Comparison of ENCODE assay signal across 1 cellular context in the genomic region with DNA sequence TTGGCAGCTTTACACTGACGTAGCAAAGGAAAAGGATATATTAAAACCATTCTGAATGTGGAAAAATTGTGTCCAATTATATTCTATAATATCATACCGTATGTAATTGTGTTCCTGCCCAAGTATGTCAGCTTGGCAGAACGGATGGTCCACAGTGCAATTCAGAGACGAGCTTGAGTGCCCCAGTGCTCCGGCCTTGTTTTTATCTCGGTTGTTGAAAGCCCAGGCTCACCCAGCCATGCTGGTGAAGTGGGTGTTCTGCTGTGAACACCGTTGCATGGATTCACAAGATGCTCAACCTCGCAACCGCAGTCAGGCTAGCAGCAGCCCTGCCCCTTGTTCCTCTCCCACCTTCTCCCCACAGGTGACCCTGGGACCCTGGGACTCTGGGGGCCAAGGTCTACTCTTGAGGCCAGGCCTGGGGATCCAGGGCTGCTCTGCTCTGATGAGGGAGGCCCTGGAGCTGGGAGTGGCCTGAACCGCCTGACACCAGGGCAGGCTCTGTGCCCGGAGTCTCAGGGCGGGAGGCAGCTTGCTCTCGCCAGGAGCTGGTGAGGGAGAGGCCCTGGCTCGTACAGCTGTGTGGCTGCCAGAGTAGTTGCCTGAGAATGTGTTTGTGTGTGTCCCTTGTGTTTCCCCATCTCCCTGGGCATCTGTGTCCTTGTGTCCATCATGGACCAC.
TF ChIP-seq lines count a peak whose summit lies in the region.

No MANE protein-coding gene starts in this region.

TF ChIP-seq in HepG2, 621 proteins besides CTCF, POLR2A, EP300 and RAD21 (continued from another document and continues in another):
- TF ChIP-seq ZBTB4 (CRISPR knock-in tag; IDR thresholded peaks at IDR 0.05; ENCODE audit: borderline replicate concordance): peak; percentile 99; the same call in 1 of the 2 replicates
- peak; percentile 82 for TF ChIP-seq PAXIP1 (CRISPR knock-in tag; conservative IDR thresholded peaks at IDR 0.05)
- TF ChIP-seq RBFOX2 (IDR thresholded peaks at IDR 0.05; ENCODE audit: low read depth, low read length): 0 out of 2 replicates have a peak, but pooled peaks have one; percentile 36
- TF ChIP-seq KLF6 (CRISPR knock-in tag; IDR thresholded peaks at IDR 0.05): no peak
- peak; percentile 70 for TF ChIP-seq TBX2 (CRISPR knock-in tag; IDR thresholded peaks at IDR 0.05; ENCODE audit: borderline replicate concordance)
- no peak for TF ChIP-seq MEF2D (CRISPR knock-in tag; IDR thresholded peaks at IDR 0.05)
- peak; percentile 54 for TF ChIP-seq ZNF574 (CRISPR knock-in tag; IDR thresholded peaks at IDR 0.05)
- TF ChIP-seq, protein P1, sequence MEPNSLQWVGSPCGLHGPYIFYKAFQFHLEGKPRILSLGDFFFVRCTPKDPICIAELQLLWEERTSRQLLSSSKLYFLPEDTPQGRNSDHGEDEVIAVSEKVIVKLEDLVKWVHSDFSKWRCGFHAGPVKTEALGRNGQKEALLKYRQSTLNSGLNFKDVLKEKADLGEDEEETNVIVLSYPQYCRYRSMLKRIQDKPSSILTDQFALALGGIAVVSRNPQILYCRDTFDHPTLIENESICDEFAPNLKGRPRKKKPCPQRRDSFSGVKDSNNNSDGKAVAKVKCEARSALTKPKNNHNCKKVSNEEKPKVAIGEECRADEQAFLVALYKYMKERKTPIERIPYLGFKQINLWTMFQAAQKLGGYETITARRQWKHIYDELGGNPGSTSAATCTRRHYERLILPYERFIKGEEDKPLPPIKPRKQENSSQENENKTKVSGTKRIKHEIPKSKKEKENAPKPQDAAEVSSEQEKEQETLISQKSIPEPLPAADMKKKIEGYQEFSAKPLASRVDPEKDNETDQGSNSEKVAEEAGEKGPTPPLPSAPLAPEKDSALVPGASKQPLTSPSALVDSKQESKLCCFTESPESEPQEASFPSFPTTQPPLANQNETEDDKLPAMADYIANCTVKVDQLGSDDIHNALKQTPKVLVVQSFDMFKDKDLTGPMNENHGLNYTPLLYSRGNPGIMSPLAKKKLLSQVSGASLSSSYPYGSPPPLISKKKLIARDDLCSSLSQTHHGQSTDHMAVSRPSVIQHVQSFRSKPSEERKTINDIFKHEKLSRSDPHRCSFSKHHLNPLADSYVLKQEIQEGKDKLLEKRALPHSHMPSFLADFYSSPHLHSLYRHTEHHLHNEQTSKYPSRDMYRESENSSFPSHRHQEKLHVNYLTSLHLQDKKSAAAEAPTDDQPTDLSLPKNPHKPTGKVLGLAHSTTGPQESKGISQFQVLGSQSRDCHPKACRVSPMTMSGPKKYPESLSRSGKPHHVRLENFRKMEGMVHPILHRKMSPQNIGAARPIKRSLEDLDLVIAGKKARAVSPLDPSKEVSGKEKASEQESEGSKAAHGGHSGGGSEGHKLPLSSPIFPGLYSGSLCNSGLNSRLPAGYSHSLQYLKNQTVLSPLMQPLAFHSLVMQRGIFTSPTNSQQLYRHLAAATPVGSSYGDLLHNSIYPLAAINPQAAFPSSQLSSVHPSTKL (CRISPR knock-in tag; IDR thresholded peaks at IDR 0.05): 0 out of 2 replicates have a peak, but pooled peaks have one; percentile 49
- peak; percentile 64; the same call in 1 of the 2 replicates for TF ChIP-seq RXRB (CRISPR knock-in tag; IDR thresholded peaks at IDR 0.05; ENCODE audit: borderline replicate concordance)
- TF ChIP-seq FOXA3 (CRISPR knock-in tag; IDR thresholded peaks at IDR 0.05): peak; percentile 12; the same call in 1 of the 2 replicates
- TF ChIP-seq ZMYM3 (CRISPR knock-in tag; IDR thresholded peaks at IDR 0.05): peak; percentile 64; the same call in 1 of the 2 replicates
- TF ChIP-seq ZSCAN31 (CRISPR knock-in tag; IDR thresholded peaks at IDR 0.05; ENCODE audit: low read depth): 0 out of 2 replicates have a peak, but pooled peaks have one; percentile 41
- no peak for TF ChIP-seq SMAD9 (CRISPR knock-in tag; IDR thresholded peaks at IDR 0.05)
- no peak for TF ChIP-seq NAIF1 (CRISPR knock-in tag; IDR thresholded peaks at IDR 0.05; ENCODE audit: borderline replicate concordance)
- TF ChIP-seq CCDC6 (CRISPR knock-in tag; IDR thresholded peaks at IDR 0.05): peak; percentile 32; the same call in 1 of the 2 replicates
- TF ChIP-seq, protein P2, sequence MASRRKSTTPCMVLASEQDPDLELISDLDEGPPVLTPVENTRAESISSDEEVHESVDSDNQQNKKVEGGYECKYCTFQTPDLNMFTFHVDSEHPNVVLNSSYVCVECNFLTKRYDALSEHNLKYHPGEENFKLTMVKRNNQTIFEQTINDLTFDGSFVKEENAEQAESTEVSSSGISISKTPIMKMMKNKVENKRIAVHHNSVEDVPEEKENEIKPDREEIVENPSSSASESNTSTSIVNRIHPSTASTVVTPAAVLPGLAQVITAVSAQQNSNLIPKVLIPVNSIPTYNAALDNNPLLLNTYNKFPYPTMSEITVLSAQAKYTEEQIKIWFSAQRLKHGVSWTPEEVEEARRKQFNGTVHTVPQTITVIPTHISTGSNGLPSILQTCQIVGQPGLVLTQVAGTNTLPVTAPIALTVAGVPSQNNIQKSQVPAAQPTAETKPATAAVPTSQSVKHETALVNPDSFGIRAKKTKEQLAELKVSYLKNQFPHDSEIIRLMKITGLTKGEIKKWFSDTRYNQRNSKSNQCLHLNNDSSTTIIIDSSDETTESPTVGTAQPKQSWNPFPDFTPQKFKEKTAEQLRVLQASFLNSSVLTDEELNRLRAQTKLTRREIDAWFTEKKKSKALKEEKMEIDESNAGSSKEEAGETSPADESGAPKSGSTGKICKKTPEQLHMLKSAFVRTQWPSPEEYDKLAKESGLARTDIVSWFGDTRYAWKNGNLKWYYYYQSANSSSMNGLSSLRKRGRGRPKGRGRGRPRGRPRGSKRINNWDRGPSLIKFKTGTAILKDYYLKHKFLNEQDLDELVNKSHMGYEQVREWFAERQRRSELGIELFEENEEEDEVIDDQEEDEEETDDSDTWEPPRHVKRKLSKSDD (CRISPR knock-in tag; IDR thresholded peaks at IDR 0.05; ENCODE audit: low read depth): peak; percentile 62; the same call in 1 of the 2 replicates
- TF ChIP-seq THAP11 (CRISPR knock-in tag; IDR thresholded peaks at IDR 0.05): 0 out of 2 replicates have a peak, but pooled peaks have one; percentile 14
- TF ChIP-seq, protein P3, sequence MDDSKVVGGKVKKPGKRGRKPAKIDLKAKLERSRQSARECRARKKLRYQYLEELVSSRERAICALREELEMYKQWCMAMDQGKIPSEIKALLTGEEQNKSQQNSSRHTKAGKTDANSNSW (CRISPR knock-in tag; IDR thresholded peaks at IDR 0.05; ENCODE audit: borderline replicate concordance): no peak
- TF ChIP-seq NONO (IDR thresholded peaks at IDR 0.05): no peak
- TF ChIP-seq NONO (CRISPR knock-in tag; conservative IDR thresholded peaks at IDR 0.05): 0 out of 2 replicates have a peak, but pooled peaks have one; percentile 26
- no peak for TF ChIP-seq ZNF644 (CRISPR knock-in tag; IDR thresholded peaks at IDR 0.05; ENCODE audit: low read depth)
- TF ChIP-seq RELA (CRISPR knock-in tag; IDR thresholded peaks at IDR 0.05): no peak
- TF ChIP-seq ELF4 (CRISPR knock-in tag; IDR thresholded peaks at IDR 0.05; ENCODE audit: borderline replicate concordance): 0 out of 2 replicates have a peak, but pooled peaks have one; percentile 32
- peak; percentile 61 for TF ChIP-seq AGO2 (optimal IDR thresholded peaks at IDR 0.05; ENCODE audit: low read depth, low read length)
- peak; percentile 64 for TF ChIP-seq HDAC1 (CRISPR knock-in tag; IDR thresholded peaks at IDR 0.05)
- peak; percentile 69 for TF ChIP-seq SALL1 (CRISPR knock-in tag; IDR thresholded peaks at IDR 0.05)
- peak; percentile 35; the same call in 1 of the 2 replicates for TF ChIP-seq ZMYM4 (CRISPR knock-in tag; IDR thresholded peaks at IDR 0.05)
- TF ChIP-seq, protein P4, sequence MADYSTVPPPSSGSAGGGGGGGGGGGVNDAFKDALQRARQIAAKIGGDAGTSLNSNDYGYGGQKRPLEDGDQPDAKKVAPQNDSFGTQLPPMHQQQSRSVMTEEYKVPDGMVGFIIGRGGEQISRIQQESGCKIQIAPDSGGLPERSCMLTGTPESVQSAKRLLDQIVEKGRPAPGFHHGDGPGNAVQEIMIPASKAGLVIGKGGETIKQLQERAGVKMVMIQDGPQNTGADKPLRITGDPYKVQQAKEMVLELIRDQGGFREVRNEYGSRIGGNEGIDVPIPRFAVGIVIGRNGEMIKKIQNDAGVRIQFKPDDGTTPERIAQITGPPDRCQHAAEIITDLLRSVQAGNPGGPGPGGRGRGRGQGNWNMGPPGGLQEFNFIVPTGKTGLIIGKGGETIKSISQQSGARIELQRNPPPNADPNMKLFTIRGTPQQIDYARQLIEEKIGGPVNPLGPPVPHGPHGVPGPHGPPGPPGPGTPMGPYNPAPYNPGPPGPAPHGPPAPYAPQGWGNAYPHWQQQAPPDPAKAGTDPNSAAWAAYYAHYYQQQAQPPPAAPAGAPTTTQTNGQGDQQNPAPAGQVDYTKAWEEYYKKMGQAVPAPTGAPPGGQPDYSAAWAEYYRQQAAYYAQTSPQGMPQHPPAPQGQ (CRISPR knock-in tag; IDR thresholded peaks at IDR 0.05; ENCODE audit: borderline replicate concordance): no peak
- peak; percentile 97 for TF ChIP-seq ZBTB38 (CRISPR knock-in tag; IDR thresholded peaks at IDR 0.05)
- peak; percentile 56; the same call in 1 of the 2 replicates for TF ChIP-seq RXRA (CRISPR knock-in tag; IDR thresholded peaks at IDR 0.05)
